Comparison of ENCODE assay signal across 20 cellular contexts in the genomic region with DNA sequence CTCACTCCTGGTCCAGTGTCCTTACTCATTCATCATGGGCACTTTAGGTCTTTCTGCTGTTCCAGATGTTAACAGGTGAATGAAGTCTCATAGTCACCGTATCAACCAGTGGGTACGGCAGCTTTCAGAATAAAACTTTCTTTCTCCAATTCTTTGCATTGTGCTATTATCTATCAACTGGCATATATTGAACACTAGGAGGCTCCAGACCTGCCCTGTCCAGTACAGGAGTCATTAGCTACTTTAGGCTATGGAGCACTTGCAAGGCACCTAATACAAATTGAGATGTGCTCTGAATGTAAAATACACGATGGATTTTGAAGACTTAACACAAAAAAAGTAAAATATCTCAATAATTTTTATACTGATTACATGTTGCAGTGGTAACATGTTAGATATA. TPM values are rescaled to one million over a fixed set of nuclear protein-coding genes. Genes with fewer than 3 reads are reported as not detected.
DNase-seq lines count a peak whose midpoint lies in the region; ATAC-seq and TF ChIP-seq lines count a peak whose summit lies in the region.
"Had no signal": no experiment of that assay in that cellular context is flagged by ENCODE, and none has a peak within 500 bp of the region (broad histone marks: within the 10 kb centered on the region; RNA-seq: fewer than 3 reads in every experiment).

No MANE protein-coding gene starts in this region.

- H3K27me3 ChIP-seq in brain microvascular endothelial cell (replicated peaks) (no peaks in the 10 kb centered on the region), stomach (no peaks in the 10 kb centered on the region), ascending aorta (no peaks in the 10 kb centered on the region)
- H3K27me3 ChIP-seq: neutrophil had no signal

- H3K4me3 ChIP-seq in NB4 (ENCODE audit: low read depth, low read length), result no peak overlapping the region
- H3K4me3 ChIP-seq in brain microvascular endothelial cell (ENCODE audit: low read depth, low read length), result no peak overlapping the region
- no peak overlapping the region for H3K4me3 ChIP-seq in stomach
- no peak overlapping the region for H3K4me3 ChIP-seq in ascending aorta
- H3K4me3 ChIP-seq: lower lobe of right lung had no signal

- peak; percentile 3 for DNase-seq in NCI-H1105 treated with DMSO at 0.1 percent for 48 hours (lab: John Stamatoyannopoulos, UW)
- no peak for DNase-seq in NCI-H1105 (lab: John Stamatoyannopoulos, UW)
- peak; percentile 13 for DNase-seq in NB4 (ENCODE audit: low read depth)
- DNase-seq in brain microvascular endothelial cell, result no peak
- DNase-seq in stomach, result no peak
- no peak for DNase-seq in activated gamma-delta T cell (lab: John Stamatoyannopoulos, UW)
- DNase-seq in ascending aorta (ENCODE audit: low spot score in 2 of 2), result no peak
- DNase-seq: activated T-cell treated with anti-CD3 and anti-CD28 coated beads, Interleukin-2, amount 50 U/mL, for 72 hours; amygdala; lower lobe of right lung; NCI-H187 treated with DMSO at 0.1 percent for 48 hours; NCI-H526 treated with DMSO at 0.1 percent for 48 hours; SHP77 treated with DMSO at 0.1 percent for 48 hours; stimulated activated naive CD8-positive, alpha-beta T cell treated with anti-CD3 and anti-CD28 coated beads, Interleukin-15, Interleukin-2, amounts not matched to agents 100 U/mL and 50 U/mL, for 24 hours; T-helper 9 cell had no signal

- no peaks in the 10 kb centered on the region for H3K27me3 Mint-ChIP-seq in stimulated activated memory B cell treated with anti-CD40 and anti-IgM and Interleukin-4, amounts not matched to agents 10 μg/mL and 1 μg/mL and 100 μg/mL, for 72 hours
- H3K27me3 Mint-ChIP-seq: dendritic cell treated with granulocyte-macrophage colony-stimulating factor and Interleukin-4, amounts not matched to agents 40 ng/mL and 50 ng/mL, for 4 days; IgD-negative memory B cell had no signal

- H3K9me3 ChIP-seq in stomach, result peaks cover 0 to 7% (median 0%) of the 10 kb centered on the region in 4 donors
- H3K9me3 ChIP-seq in ascending aorta, result no peaks in the 10 kb centered on the region
- H3K9me3 ChIP-seq: lower lobe of right lung, neutrophil had no signal

- WGBS in stomach, 5 donors, result 90 to 98% (median 96%) methylated on average over 3 of the region's 3 CpGs

- ATAC-seq in stimulated activated memory B cell treated with anti-CD40 and anti-IgM and Interleukin-4, amounts not matched to agents 10 μg/mL and 1 μg/mL and 100 μg/mL, for 72 hours, result no peak
- ATAC-seq: activated T-cell treated with anti-CD3 and anti-CD28 coated beads, Interleukin-2, amount 50 U/mL, for 72 hours; lower lobe of right lung; stimulated activated naive CD8-positive, alpha-beta T cell treated with anti-CD3 and anti-CD28 coated beads, Interleukin-15, Interleukin-2, amounts not matched to agents 100 U/mL and 50 U/mL, for 24 hours had no signal

- H3K36me3 Mint-ChIP-seq in stimulated activated memory B cell treated with anti-CD40 and anti-IgM and Interleukin-4, amounts not matched to agents 10 μg/mL and 1 μg/mL and 100 μg/mL, for 72 hours, result peaks cover 62% of the 10 kb centered on the region

- peaks cover 10% of the 10 kb centered on the region for H3K9me3 Mint-ChIP-seq in stimulated activated memory B cell treated with anti-CD40 and anti-IgM and Interleukin-4, amounts not matched to agents 10 μg/mL and 1 μg/mL and 100 μg/mL, for 72 hours
- H3K9me3 Mint-ChIP-seq: dendritic cell treated with granulocyte-macrophage colony-stimulating factor and Interleukin-4, amounts not matched to agents 40 ng/mL and 50 ng/mL, for 4 days had no signal

- H3K27ac ChIP-seq in brain microvascular endothelial cell, result no peak overlapping the region
- H3K27ac ChIP-seq in stomach, result no peak overlapping the region
- H3K27ac ChIP-seq in ascending aorta, result no peak overlapping the region
- H3K27ac ChIP-seq: 22Rv1, lower lobe of right lung, neutrophil had no signal

- H3K4me3 Mint-ChIP-seq in stimulated activated memory B cell treated with anti-CD40 and anti-IgM and Interleukin-4, amounts not matched to agents 10 μg/mL and 1 μg/mL and 100 μg/mL, for 72 hours, result no peak overlapping the region
- H3K4me3 Mint-ChIP-seq: activated T-cell treated with anti-CD3 and anti-CD28 coated beads, Interleukin-2, amount 50 U/mL, for 72 hours; dendritic cell treated with granulocyte-macrophage colony-stimulating factor and Interleukin-4, amounts not matched to agents 40 ng/mL and 50 ng/mL, for 4 days had no signal

- TF ChIP-seq EP300 in stomach (IDR thresholded peaks at IDR 0.05), result no peak

- peak overlapping the region; percentile 89 for H3K27ac Mint-ChIP-seq in stimulated activated memory B cell treated with anti-CD40 and anti-IgM and Interleukin-4, amounts not matched to agents 10 μg/mL and 1 μg/mL and 100 μg/mL, for 72 hours
- H3K27ac Mint-ChIP-seq: activated T-cell treated with anti-CD3 and anti-CD28 coated beads, Interleukin-2, amount 50 U/mL, for 72 hours; dendritic cell treated with granulocyte-macrophage colony-stimulating factor and Interleukin-4, amounts not matched to agents 40 ng/mL and 50 ng/mL, for 4 days had no signal

- in situ Hi-C loops in brain microvascular endothelial cell (cut with HindIII; ENCODE audit: low pct_ligation_motif_present, low sequenced_read_pairs), result no loop called here

- H3K4me1 ChIP-seq in stomach, result peaks cover 0 to 8% (median 0%) of the 10 kb centered on the region in 4 donors
- peaks cover 0 to 4% of the 10 kb centered on the region in 2 donors for H3K4me1 ChIP-seq in ascending aorta
- H3K4me1 ChIP-seq: lower lobe of right lung had no signal

- peaks cover 31% of the 10 kb centered on the region for H3K4me1 Mint-ChIP-seq in stimulated activated memory B cell treated with anti-CD40 and anti-IgM and Interleukin-4, amounts not matched to agents 10 μg/mL and 1 μg/mL and 100 μg/mL, for 72 hours

- H3K36me3 ChIP-seq in brain microvascular endothelial cell (replicated peaks), result peaks cover 3% of the 10 kb centered on the region
- peaks cover 0 to 36% (median 32%) of the 10 kb centered on the region in 4 donors for H3K36me3 ChIP-seq in stomach
- H3K36me3 ChIP-seq in ascending aorta, result peaks cover 9 to 38% of the 10 kb centered on the region in 2 donors
- H3K36me3 ChIP-seq: neutrophil had no signal

- intact Hi-C loops in stomach (cut with DNase I; ENCODE audit: low total_unique reads), result no loop called here
- intact Hi-C loops in ascending aorta (cut with DNase I), result no loop called here

- no peak for TF ChIP-seq CTCF in NB4 (IDR thresholded peaks at IDR 0.05; ENCODE audit: low read depth, low read length)
- peak; percentile 40 for TF ChIP-seq CTCF in brain microvascular endothelial cell (IDR thresholded peaks at IDR 0.05; ENCODE audit: low read depth, low read length, missing control alignments)
- TF ChIP-seq CTCF in stomach (IDR thresholded peaks at IDR 0.05), result no peak
- TF ChIP-seq CTCF in ascending aorta (IDR thresholded peaks at IDR 0.05), result no peak

- TF ChIP-seq POLR2A in NB4 (IDR thresholded peaks at IDR 0.05; ENCODE audit: extremely low read depth, insufficient read length), result no peak
- TF ChIP-seq POLR2A in stomach (IDR thresholded peaks at IDR 0.05), result no peak

RNA-seq across cellular contexts. Expression of gene NEB, which starts 43.2 kb away (rescaled TPM):
- total RNA-seq in stomach (1 to 10 TPM in 2 of 5 donors, under 1 TPM in 2, not detected in 1; 0.58 to 1.3 (median 1.0) TPM), ascending aorta (0.53 TPM)
- 1 to 10 TPM in 2 of 3 donors, under 1 TPM in 1; 0.12 to 4.0 (median 1.0) TPM for polyA plus RNA-seq in stomach

RNA-seq across cellular contexts. Expression of gene ARL5A, which starts 50.7 kb away (rescaled TPM):
- 10 to 100 TPM; 17.5 to 99.1 (median 40.0) TPM for total RNA-seq in stomach
- polyA plus RNA-seq in stomach, result 10 to 100 TPM in 2 of 3 donors, 1 to 10 TPM in 1; 8.1 to 34.2 (median 17.7) TPM
- total RNA-seq in ascending aorta, result 15.8 TPM

Comparison
In these comparisons a context has a peak if more than half of its experiments do, and no peak if none do; other contexts are left out.
1. DNase-seq: peak in NCI-H1105 treated with DMSO at 0.1 percent for 48 hours (single experiment) and NB4 (single experiment); none in NCI-H1105 (single experiment), brain microvascular endothelial cell (single experiment), stomach (single experiment), activated gamma-delta T cell (single experiment) and ascending aorta (0 of 2).